In the genomic region with DNA sequence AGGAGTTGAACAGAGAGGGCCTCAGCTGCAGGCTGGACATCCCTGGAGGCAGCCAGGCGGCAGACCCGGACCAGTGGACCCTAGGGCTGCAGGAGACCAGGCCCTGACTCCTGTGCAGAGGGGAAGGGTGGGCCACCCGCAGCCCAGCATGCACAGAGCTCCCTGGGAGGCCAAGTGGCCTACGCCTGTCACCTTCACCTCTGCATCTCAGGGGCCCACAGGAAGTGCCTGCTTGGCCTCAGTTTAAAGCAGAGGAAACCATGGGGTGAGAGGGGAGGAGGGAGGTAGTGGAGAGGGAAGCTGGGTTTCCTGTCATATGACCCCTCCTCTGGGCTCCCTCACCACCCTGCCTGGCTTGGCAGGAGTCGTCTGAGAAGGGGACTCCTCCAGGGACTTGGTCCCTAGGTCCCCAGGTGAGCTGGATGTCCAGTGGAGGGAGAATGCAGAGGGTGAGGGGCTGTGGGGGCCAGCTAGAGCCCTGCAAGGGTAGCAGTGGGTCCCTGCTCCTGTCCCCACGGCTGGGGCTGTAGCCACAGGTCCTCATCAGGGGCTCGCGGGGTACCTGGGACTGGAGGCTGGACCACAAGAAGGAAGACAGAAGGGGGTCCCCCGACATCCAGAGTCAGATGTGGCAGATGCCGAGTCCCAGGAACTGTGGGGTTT, we compare ENCODE assay signal across 2 cellular contexts.
TF ChIP-seq lines count a peak whose summit lies in the region.

A gene with protein sequence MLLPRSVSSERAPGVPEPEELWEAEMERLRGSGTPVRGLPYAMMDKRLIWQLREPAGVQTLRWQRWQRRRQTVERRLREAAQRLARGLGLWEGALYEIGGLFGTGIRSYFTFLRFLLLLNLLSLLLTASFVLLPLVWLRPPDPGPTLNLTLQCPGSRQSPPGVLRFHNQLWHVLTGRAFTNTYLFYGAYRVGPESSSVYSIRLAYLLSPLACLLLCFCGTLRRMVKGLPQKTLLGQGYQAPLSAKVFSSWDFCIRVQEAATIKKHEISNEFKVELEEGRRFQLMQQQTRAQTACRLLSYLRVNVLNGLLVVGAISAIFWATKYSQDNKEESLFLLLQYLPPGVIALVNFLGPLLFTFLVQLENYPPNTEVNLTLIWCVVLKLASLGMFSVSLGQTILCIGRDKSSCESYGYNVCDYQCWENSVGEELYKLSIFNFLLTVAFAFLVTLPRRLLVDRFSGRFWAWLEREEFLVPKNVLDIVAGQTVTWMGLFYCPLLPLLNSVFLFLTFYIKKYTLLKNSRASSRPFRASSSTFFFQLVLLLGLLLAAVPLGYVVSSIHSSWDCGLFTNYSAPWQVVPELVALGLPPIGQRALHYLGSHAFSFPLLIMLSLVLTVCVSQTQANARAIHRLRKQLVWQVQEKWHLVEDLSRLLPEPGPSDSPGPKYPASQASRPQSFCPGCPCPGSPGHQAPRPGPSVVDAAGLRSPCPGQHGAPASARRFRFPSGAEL (plus strand): TSS at position 333 of the 663 bp plus-strand sequence. CDS start 818 bp downstream, outside the sequence.

TF ChIP-seq in WTC11, 78 proteins besides CTCF, POLR2A, EP300 and RAD21:
- no peak for TF ChIP-seq MYBL2 (CRISPR knock-in tag; IDR thresholded peaks at IDR 0.05)
- TF ChIP-seq ZNF423 (CRISPR knock-in tag; IDR thresholded peaks at IDR 0.05), result no peak
- TF ChIP-seq, protein P1, sequence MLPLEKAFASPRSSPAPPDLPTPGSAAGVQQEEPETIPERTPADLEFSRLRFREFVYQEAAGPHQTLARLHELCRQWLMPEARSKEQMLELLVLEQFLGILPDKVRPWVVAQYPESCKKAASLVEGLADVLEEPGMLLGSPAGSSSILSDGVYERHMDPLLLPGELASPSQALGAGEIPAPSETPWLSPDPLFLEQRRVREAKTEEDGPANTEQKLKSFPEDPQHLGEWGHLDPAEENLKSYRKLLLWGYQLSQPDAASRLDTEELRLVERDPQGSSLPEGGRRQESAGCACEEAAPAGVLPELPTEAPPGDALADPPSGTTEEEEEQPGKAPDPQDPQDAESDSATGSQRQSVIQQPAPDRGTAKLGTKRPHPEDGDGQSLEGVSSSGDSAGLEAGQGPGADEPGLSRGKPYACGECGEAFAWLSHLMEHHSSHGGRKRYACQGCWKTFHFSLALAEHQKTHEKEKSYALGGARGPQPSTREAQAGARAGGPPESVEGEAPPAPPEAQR (CRISPR knock-in tag; IDR thresholded peaks at IDR 0.05), result no peak
- TF ChIP-seq, protein P2, sequence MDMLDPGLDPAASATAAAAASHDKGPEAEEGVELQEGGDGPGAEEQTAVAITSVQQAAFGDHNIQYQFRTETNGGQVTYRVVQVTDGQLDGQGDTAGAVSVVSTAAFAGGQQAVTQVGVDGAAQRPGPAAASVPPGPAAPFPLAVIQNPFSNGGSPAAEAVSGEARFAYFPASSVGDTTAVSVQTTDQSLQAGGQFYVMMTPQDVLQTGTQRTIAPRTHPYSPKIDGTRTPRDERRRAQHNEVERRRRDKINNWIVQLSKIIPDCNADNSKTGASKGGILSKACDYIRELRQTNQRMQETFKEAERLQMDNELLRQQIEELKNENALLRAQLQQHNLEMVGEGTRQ (CRISPR knock-in tag; IDR thresholded peaks at IDR 0.05), result peak; percentile 62

TF ChIP-seq in H1, 55 proteins besides CTCF, POLR2A, EP300 and RAD21:
- TF ChIP-seq NRF1 (IDR thresholded peaks at IDR 0.05; ENCODE audit: low read depth, low read length) (no peak), ASH2L (IDR thresholded peaks at IDR 0.05; ENCODE audit: low read length) (no peak), CEBPB (IDR thresholded peaks at IDR 0.05; ENCODE audit: low read depth, low read length) (no peak), GTF2F1 (IDR thresholded peaks at IDR 0.05; ENCODE audit: borderline replicate concordance, low read depth, low read length) (no peak), HDAC2 (IDR thresholded peaks at IDR 0.05; ENCODE audit: borderline replicate concordance in 1 of 2, low read depth in 2 of 2, low read length in 2 of 2) (no peak), HDAC6 (IDR thresholded peaks at IDR 0.05; ENCODE audit: low read depth, low read length) (no peak), RFX5 (IDR thresholded peaks at IDR 0.05; ENCODE audit: borderline replicate concordance, low read depth, low read length) (no peak), PHF8 (conservative IDR thresholded peaks at IDR 0.05; ENCODE audit: low read depth, low read length) (no peak), SIRT6 (IDR thresholded peaks at IDR 0.05; ENCODE audit: low read length) (no peak), CTBP2 (IDR thresholded peaks at IDR 0.05; ENCODE audit: borderline replicate concordance, insufficient read depth, insufficient read length, low read length) (no peak), KDM5A (IDR thresholded peaks at IDR 0.05; ENCODE audit: low read length) (no peak), SP4 (IDR thresholded peaks at IDR 0.05; ENCODE audit: low read length) (no peak), CREB1 (IDR thresholded peaks at IDR 0.05) (no peak), KDM1A (IDR thresholded peaks at IDR 0.05; ENCODE audit: borderline replicate concordance, low read length) (no peak), BCL11A (IDR thresholded peaks at IDR 0.05; ENCODE audit: low read depth in 2 of 2, low read length in 2 of 2) (no peak), EZH2 (IDR thresholded peaks at IDR 0.05; ENCODE audit: low read depth, low read length, severe bottlenecking) (no peak), TBP (IDR thresholded peaks at IDR 0.05; ENCODE audit: low read depth, low read length) (no peak)
